Comparison of ENCODE assay signal across 15 cellular contexts in genomic region chr10:3766046-3766761, GRCh38. TPM values are rescaled to one million over a fixed set of nuclear protein-coding genes. Genes with fewer than 3 reads are reported as not detected.
DNase-seq lines count a peak whose midpoint lies in the region; TF ChIP-seq lines count a peak whose summit lies in the region.
"Had no signal": no experiment of that assay in that cellular context is flagged by ENCODE, and none has a peak within 500 bp of the region (broad histone marks: within the 10 kb centered on the region; RNA-seq: fewer than 3 reads in every experiment).

No MANE protein-coding gene starts in this region.

- no peak overlapping the region for H3K9ac ChIP-seq in OCI-LY1 (ENCODE audit: low read length)

- H3K9me3 ChIP-seq in OCI-LY1 (ENCODE audit: low read length) (no peaks in the 10 kb centered on the region), neutrophil (no peaks in the 10 kb centered on the region), esophagus muscularis mucosa (no peaks in the 10 kb centered on the region)
- H3K9me3 ChIP-seq: ascending aorta, gastroesophageal sphincter, thoracic aorta had no signal

- no peak overlapping the region for H2AFZ ChIP-seq in OCI-LY1 (ENCODE audit: low read length)

- H3K4me1 Mint-ChIP-seq in T-helper 1 cell treated with Interleukin-12 subunit alpha and Interleukin-12 subunit beta and Interleukin-4 antibody, amounts not matched to agents 30 μg/mL and 1 μg/mL, for 36 hours (ENCODE audit: low read depth) = peaks cover 72% of the 10 kb centered on the region

- peaks cover 13% of the 10 kb centered on the region for H3K36me3 Mint-ChIP-seq in T-helper 1 cell treated with Interleukin-12 subunit alpha and Interleukin-12 subunit beta and Interleukin-4 antibody, amounts not matched to agents 30 μg/mL and 1 μg/mL, for 36 hours (ENCODE audit: low read depth)
- H3K36me3 Mint-ChIP-seq: naive thymus-derived CD8-positive, alpha-beta T cell had no signal

- no peaks in the 10 kb centered on the region for H4K20me1 ChIP-seq in OCI-LY1 (ENCODE audit: insufficient read depth, low read length)

- intact Hi-C loops in esophagus muscularis mucosa (cut with DNase I) = no loop called here

- TF ChIP-seq CTCF in OCI-LY1 (IDR thresholded peaks at IDR 0.05; ENCODE audit: low read length) (no peak), neutrophil (IDR thresholded peaks at IDR 0.05) (no peak), esophagus muscularis mucosa (IDR thresholded peaks at IDR 0.05) (no peak)

- peak overlapping the region; percentile 6; the same call in 1 of the 2 replicates for H3K4me2 ChIP-seq in OCI-LY1 (ENCODE audit: low read length)

- no peaks in the 10 kb centered on the region for H3K36me3 ChIP-seq in OCI-LY1 (ENCODE audit: insufficient read depth, low read length)
- H3K36me3 ChIP-seq in neutrophil = no peaks in the 10 kb centered on the region
- no peaks in the 10 kb centered on the region for H3K36me3 ChIP-seq in esophagus muscularis mucosa
- H3K36me3 ChIP-seq: ascending aorta, gastroesophageal sphincter, thoracic aorta had no signal

- TF ChIP-seq POLR2A in esophagus muscularis mucosa (IDR thresholded peaks at IDR 0.05; ENCODE audit: low read depth) = no peak

- H3K4me1 ChIP-seq in OCI-LY1 (ENCODE audit: insufficient read depth, low read length, severe bottlenecking) (peaks cover 29% of the 10 kb centered on the region), neutrophil (ENCODE audit: control insufficient read depth in 1 of 2, insufficient read depth in 1 of 2, low read depth in 1 of 2, low read length in 1 of 2) (peaks cover 85 to 89% of the 10 kb centered on the region in 2 experiments), esophagus muscularis mucosa (peaks cover 5 to 31% (median 26%) of the 10 kb centered on the region in 4 donors)

- H3K27me3 ChIP-seq in OCI-LY1 (ENCODE audit: insufficient read depth, low read length) (no peaks in the 10 kb centered on the region), neutrophil (no peaks in the 10 kb centered on the region), esophagus muscularis mucosa (no peaks in the 10 kb centered on the region)
- H3K27me3 ChIP-seq: ascending aorta, gastroesophageal sphincter had no signal

- H3K4me3 ChIP-seq in OCI-LY1 (ENCODE audit: low read depth, low read length, poor library complexity, severe bottlenecking) = no peak overlapping the region
- H3K4me3 ChIP-seq in neutrophil (ENCODE audit: low read depth in 1 of 2, low read length in 1 of 2) = peak overlapping the region; percentile 44 to 45
- H3K4me3 ChIP-seq in esophagus muscularis mucosa = no peak overlapping the region
- H3K4me3 ChIP-seq: ascending aorta, gastroesophageal sphincter, thoracic aorta had no signal

- DNase-seq in T-helper 1 cell (no peak), dermis blood vessel endothelial cell (peak; percentile 52), ureter (ENCODE audit: low spot score) (no peak), NCI-H1105 (lab: John Stamatoyannopoulos, UW) (no peak), esophagus muscularis mucosa (ENCODE audit: extremely low spot score) (no peak)
- DNase-seq: kidney glomerular epithelial cell; naive thymus-derived CD8-positive, alpha-beta T cell; NCI-H1048; SHP77 had no signal

- peaks cover 3% of the 10 kb centered on the region for H3K9me3 Mint-ChIP-seq in T-helper 1 cell treated with Interleukin-12 subunit alpha and Interleukin-12 subunit beta and Interleukin-4 antibody, amounts not matched to agents 30 μg/mL and 1 μg/mL, for 36 hours
- H3K9me3 Mint-ChIP-seq: naive thymus-derived CD8-positive, alpha-beta T cell had no signal

- 69% methylated on average over 17 of the region's 17 CpGs for WGBS in esophagus muscularis mucosa

- H3K27ac Mint-ChIP-seq in T-helper 1 cell treated with Interleukin-12 subunit alpha and Interleukin-12 subunit beta and Interleukin-4 antibody, amounts not matched to agents 30 μg/mL and 1 μg/mL, for 36 hours = peak overlapping the region; percentile 73

- no peaks in the 10 kb centered on the region for H3F3A ChIP-seq in OCI-LY1 (ENCODE audit: insufficient read depth, low read length)

- H3K4me3 Mint-ChIP-seq in T-helper 1 cell treated with Interleukin-12 subunit alpha and Interleukin-12 subunit beta and Interleukin-4 antibody, amounts not matched to agents 30 μg/mL and 1 μg/mL, for 36 hours = no peak overlapping the region

- no peaks in the 10 kb centered on the region for H3K79me2 ChIP-seq in OCI-LY1 (ENCODE audit: insufficient read depth, low read length)

- no peaks in the 10 kb centered on the region for H3K27me3 Mint-ChIP-seq in T-helper 1 cell treated with Interleukin-12 subunit alpha and Interleukin-12 subunit beta and Interleukin-4 antibody, amounts not matched to agents 30 μg/mL and 1 μg/mL, for 36 hours (ENCODE audit: low read depth)

- no peak for TF ChIP-seq EP300 in esophagus muscularis mucosa (IDR thresholded peaks at IDR 0.05)

- H3K27ac ChIP-seq in OCI-LY1 (ENCODE audit: low read depth, low read length, poor library complexity, severe bottlenecking) (no peak overlapping the region), neutrophil (peak overlapping the region; percentile 90), esophagus muscularis mucosa (replicated peaks in 1 of 4) (no peak overlapping the region)
- H3K27ac ChIP-seq: ascending aorta, gastroesophageal sphincter, thoracic aorta had no signal

- no peaks in the 10 kb centered on the region for H3K9me2 ChIP-seq in OCI-LY1 (ENCODE audit: low read depth, low read length)

RNA-seq across cellular contexts. Expression of gene KLF6, which starts 18.8 kb away (rescaled TPM):
- total RNA-seq in dermis blood vessel endothelial cell = 101 and 205 TPM in 2 replicates
- total RNA-seq in ureter = 171 TPM
- 100 to 1,000 TPM; 114 to 145 (median 123) TPM for total RNA-seq in esophagus muscularis mucosa

Comparison
In these comparisons a context has a peak if more than half of its experiments do, and no peak if none do; other contexts are left out.
1. H3K4me3 ChIP-seq: peak in neutrophil (2 of 2); none in OCI-LY1 (single experiment) and esophagus muscularis mucosa (0 of 4).